ENCODE assay signal across 8 cellular contexts in the genomic region with DNA sequence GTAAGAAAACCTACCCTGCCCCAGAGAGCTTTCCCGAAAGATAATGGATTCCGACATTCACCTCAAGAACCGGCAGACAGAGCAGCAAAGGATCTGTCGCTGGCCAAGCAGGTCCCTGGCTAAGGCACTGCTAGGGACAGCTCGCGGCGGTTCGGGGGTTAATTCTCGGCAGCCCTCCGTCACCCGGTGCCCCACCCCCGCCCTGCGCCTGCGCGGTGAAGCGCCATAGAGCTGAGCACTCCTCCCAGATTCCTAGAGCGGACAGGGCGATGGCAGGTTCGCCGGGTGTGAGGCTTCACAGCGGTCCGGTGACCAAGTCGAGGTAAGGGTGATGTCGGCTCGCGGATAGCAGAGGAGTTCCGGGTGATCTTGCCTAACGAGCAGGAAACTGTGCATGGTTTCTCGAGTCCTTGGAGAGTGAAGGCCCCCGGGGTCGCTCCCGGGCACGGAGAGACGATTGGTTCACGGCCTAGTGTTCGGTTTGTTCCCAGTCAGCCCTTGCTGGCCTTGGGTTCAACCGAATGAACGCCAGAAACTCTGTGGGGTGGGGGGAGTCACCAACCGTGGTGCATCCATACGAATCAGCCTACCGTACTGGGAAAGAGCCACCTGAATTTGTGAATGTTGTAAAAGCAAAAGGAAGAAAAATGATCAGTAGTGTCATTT. TPM values are rescaled to one million over a fixed set of nuclear protein-coding genes. Genes with fewer than 3 reads are reported as not detected.
A peak's percentile ranks its signal among the peaks of the same experiment; 100 is the strongest.
DNase-seq lines count a peak whose midpoint lies in the region; ATAC-seq and TF ChIP-seq lines count a peak whose summit lies in the region.

A gene (minus strand): TSS at position 160 of the 666 bp plus-strand sequence. CDS start 25,877 bp downstream, outside the sequence.

- peaks cover 4% of the 10 kb centered on the region for H3K9me3 Mint-ChIP-seq in activated T-cell treated with anti-CD3 and anti-CD28 coated beads, Interleukin-2, amount 50 U/mL, for 4 hours

- peak; percentile 92 for ATAC-seq in GM21717 (IDR thresholded peaks at IDR 0.05; ENCODE audit: unreplicated experiment)
- peak; percentile 96 to 98 for ATAC-seq in activated T-cell treated with anti-CD3 and anti-CD28 coated beads, Interleukin-2, amount 50 U/mL, for 4 hours
- peak; percentile 100 for ATAC-seq in esophagus mucosa

- peaks cover 26% of the 10 kb centered on the region for H3K36me3 Mint-ChIP-seq in activated T-cell treated with anti-CD3 and anti-CD28 coated beads, Interleukin-2, amount 50 U/mL, for 4 hours (ENCODE audit: insufficient read depth)

- no peaks in the 10 kb centered on the region for H3K9me3 ChIP-seq in muscle layer of duodenum (ENCODE audit: control insufficient read depth in 1 of 2, low read length in 2 of 2)

- peaks cover 10 to 14% of the 10 kb centered on the region in 2 donors for H3K4me1 ChIP-seq in muscle layer of duodenum (ENCODE audit: control insufficient read depth in 1 of 2, insufficient read depth in 2 of 2, low read length in 2 of 2)

- peak within 1 kb of the TSS; percentile 97 for H3K27ac ChIP-seq in muscle layer of duodenum (ENCODE audit: low read length)

- peak; percentile 93 for DNase-seq in DMS153 treated with DMSO at 0.1 percent for 48 hours (lab: John Stamatoyannopoulos, UW; ENCODE audit: unreplicated experiment)
- DNase-seq in KBM-7, result peak; percentile 98
- peak; percentile 95 for DNase-seq in activated T-cell treated with anti-CD3 and anti-CD28 coated beads, Interleukin-2, amount 50 U/mL, for 4 hours
- DNase-seq in stimulated activated CD8-positive, alpha-beta memory T cell treated with anti-CD3 and anti-CD28 coated beads, Interleukin-7, amount 100 ng/mL, for 4 hours (ENCODE audit: low read depth in 2 of 2), result peak; percentile 91 to 93

- in situ Hi-C loops in KBM-7 (cut with MboI; ENCODE audit: low pct_unique_long_range_greater_than_20kb, low sequenced_read_pairs), result no loop called here

- H3K4me3 Mint-ChIP-seq in activated T-cell treated with anti-CD3 and anti-CD28 coated beads, Interleukin-2, amount 50 U/mL, for 4 hours, result peak within 1 kb of the TSS; percentile 99

- peaks cover 55% of the 10 kb centered on the region for H3K4me1 Mint-ChIP-seq in activated T-cell treated with anti-CD3 and anti-CD28 coated beads, Interleukin-2, amount 50 U/mL, for 4 hours (ENCODE audit: low read depth)

- H3K4me3 ChIP-seq in muscle layer of duodenum (ENCODE audit: low read depth in 1 of 2, low read length in 2 of 2), result peak within 1 kb of the TSS; percentile 82 to 99

- no peaks in the 10 kb centered on the region for H3K27me3 ChIP-seq in muscle layer of duodenum (ENCODE audit: low read depth, low read length)

- H3K27me3 Mint-ChIP-seq in activated T-cell treated with anti-CD3 and anti-CD28 coated beads, Interleukin-2, amount 50 U/mL, for 4 hours (ENCODE audit: low read depth), result no peaks in the 10 kb centered on the region

- peaks cover 9 to 13% of the 10 kb centered on the region in 2 donors for H3K36me3 ChIP-seq in muscle layer of duodenum (ENCODE audit: control insufficient read depth in 1 of 2, insufficient read depth in 2 of 2, low read length in 2 of 2)

TF ChIP-seq in PFSK-1, 5 proteins besides CTCF, POLR2A, EP300 and RAD21:
- peak; percentile 96 for TF ChIP-seq TAF1 (IDR thresholded peaks at IDR 0.05; ENCODE audit: borderline replicate concordance, insufficient read depth, low read length)
- TF ChIP-seq, protein P1, sequence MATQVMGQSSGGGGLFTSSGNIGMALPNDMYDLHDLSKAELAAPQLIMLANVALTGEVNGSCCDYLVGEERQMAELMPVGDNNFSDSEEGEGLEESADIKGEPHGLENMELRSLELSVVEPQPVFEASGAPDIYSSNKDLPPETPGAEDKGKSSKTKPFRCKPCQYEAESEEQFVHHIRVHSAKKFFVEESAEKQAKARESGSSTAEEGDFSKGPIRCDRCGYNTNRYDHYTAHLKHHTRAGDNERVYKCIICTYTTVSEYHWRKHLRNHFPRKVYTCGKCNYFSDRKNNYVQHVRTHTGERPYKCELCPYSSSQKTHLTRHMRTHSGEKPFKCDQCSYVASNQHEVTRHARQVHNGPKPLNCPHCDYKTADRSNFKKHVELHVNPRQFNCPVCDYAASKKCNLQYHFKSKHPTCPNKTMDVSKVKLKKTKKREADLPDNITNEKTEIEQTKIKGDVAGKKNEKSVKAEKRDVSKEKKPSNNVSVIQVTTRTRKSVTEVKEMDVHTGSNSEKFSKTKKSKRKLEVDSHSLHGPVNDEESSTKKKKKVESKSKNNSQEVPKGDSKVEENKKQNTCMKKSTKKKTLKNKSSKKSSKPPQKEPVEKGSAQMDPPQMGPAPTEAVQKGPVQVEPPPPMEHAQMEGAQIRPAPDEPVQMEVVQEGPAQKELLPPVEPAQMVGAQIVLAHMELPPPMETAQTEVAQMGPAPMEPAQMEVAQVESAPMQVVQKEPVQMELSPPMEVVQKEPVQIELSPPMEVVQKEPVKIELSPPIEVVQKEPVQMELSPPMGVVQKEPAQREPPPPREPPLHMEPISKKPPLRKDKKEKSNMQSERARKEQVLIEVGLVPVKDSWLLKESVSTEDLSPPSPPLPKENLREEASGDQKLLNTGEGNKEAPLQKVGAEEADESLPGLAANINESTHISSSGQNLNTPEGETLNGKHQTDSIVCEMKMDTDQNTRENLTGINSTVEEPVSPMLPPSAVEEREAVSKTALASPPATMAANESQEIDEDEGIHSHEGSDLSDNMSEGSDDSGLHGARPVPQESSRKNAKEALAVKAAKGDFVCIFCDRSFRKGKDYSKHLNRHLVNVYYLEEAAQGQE (IDR thresholded peaks at IDR 0.05; ENCODE audit: insufficient read depth in 1 of 2, low read depth in 2 of 2, low read length in 2 of 2), result peak; percentile 29 to 61; a peak in 1 of 4 replicates
- TF ChIP-seq SIN3A (IDR thresholded peaks at IDR 0.05; ENCODE audit: borderline replicate concordance, insufficient read depth, low read length), result peak; percentile 6; the same call in 1 of the 2 replicates
- TF ChIP-seq POLR2AphosphoS5 (IDR thresholded peaks at IDR 0.05; ENCODE audit: low read depth, low read length), result peak; percentile 92
- TF ChIP-seq FOXP2 (optimal IDR thresholded peaks at IDR 0.05; ENCODE audit: borderline replicate concordance, extremely low read depth, extremely low read length, insufficient read depth), result peak; percentile 80

RNA-seq across cellular contexts. Expression of the gene that starts here (rescaled TPM):
- 2.5 TPM for polyA plus RNA-seq in PFSK-1 (2012; ENCODE audit: insufficient read length, low read depth)
- total RNA-seq in activated T-cell treated with anti-CD3 and anti-CD28 coated beads, Interleukin-2, amount 50 U/mL, for 4 hours, result 1 to 10 TPM; 5.0 to 8.5 (median 5.1) TPM
- 5.9 TPM for total RNA-seq in esophagus mucosa

Comparison
In these comparisons a context has a peak if more than half of its experiments do, and no peak if none do; other contexts are left out.
1. Peak in every context shown above with its lines: DNase-seq, ATAC-seq, H3K4me3 ChIP-seq and H3K27ac ChIP-seq.